Comparison of ENCODE assay signal across 19 cellular contexts in genomic region chr13:51015973-51016372, GRCh38.
DNase-seq lines count a peak whose midpoint lies in the region; ATAC-seq and TF ChIP-seq lines count a peak whose summit lies in the region.
"Had no signal": no experiment of that assay in that cellular context is flagged by ENCODE, and none has a peak within 500 bp of the region (broad histone marks: within the 10 kb centered on the region; RNA-seq: fewer than 3 reads in every experiment).

No MANE protein-coding gene starts in this region.

- H3K27ac ChIP-seq in CD8-positive, alpha-beta memory T cell (ENCODE audit: low read depth, low read length), result no peak overlapping the region
- H3K27ac ChIP-seq in colonic mucosa, result no peak overlapping the region
- H3K27ac ChIP-seq: C4-2B had no signal

- CTCF ChIA-PET in CD8-positive, alpha-beta memory T cell (lab: Charles Lee), result no interaction called here

- DNase-seq in NCI-H1436 (lab: John Stamatoyannopoulos, UW), result peak; percentile 7
- no peak for DNase-seq in NCI-H1436 treated with DMSO at 0.1 percent for 48 hours (lab: John Stamatoyannopoulos, UW)
- DNase-seq in NCI-H1105 (lab: John Stamatoyannopoulos, UW), result peak; percentile 15
- peak; percentile 28 for DNase-seq in NCI-H510A (lab: John Stamatoyannopoulos, UW)
- DNase-seq in epithelial cell of esophagus (ENCODE audit: low read depth), result peak; percentile 53
- DNase-seq in CD8-positive, alpha-beta memory T cell, result no peak
- DNase-seq in colonic mucosa, result no peak
- DNase-seq: KBM-7, NCI-H1092, NCI-H1930, NCI-H2171 treated with DMSO at 0.1 percent for 48 hours, NCI-H446 treated with DMSO at 0.1 percent for 48 hours, NCI-H82 had no signal

- peaks cover 0 to 15% (median 9%) of the 10 kb centered on the region in 5 donors for H3K9me3 Mint-ChIP-seq in CD8-positive, alpha-beta memory T cell

- no peak overlapping the region for H3K4me3 ChIP-seq in epithelial cell of esophagus (ENCODE audit: low read length)
- no peak overlapping the region for H3K4me3 ChIP-seq in CD8-positive, alpha-beta memory T cell (ENCODE audit: low read length)
- H3K4me3 ChIP-seq in colonic mucosa, result no peak overlapping the region
- H3K4me3 ChIP-seq: GM12878 had no signal

- no peaks in the 10 kb centered on the region for H3K36me3 ChIP-seq in CD8-positive, alpha-beta memory T cell (ENCODE audit: insufficient read depth, low read length)
- H3K36me3 ChIP-seq in colonic mucosa, result no peaks in the 10 kb centered on the region

- no peak for TF ChIP-seq CTCF in epithelial cell of esophagus (IDR thresholded peaks at IDR 0.05; ENCODE audit: insufficient read depth, low read depth, low read length, missing control alignments)
- no peak for TF ChIP-seq CTCF in colonic mucosa (IDR thresholded peaks at IDR 0.05)

- H3K9me3 ChIP-seq in CD8-positive, alpha-beta memory T cell (ENCODE audit: low read length), result no peaks in the 10 kb centered on the region
- H3K9me3 ChIP-seq in colonic mucosa, result no peaks in the 10 kb centered on the region

- no peaks in the 10 kb centered on the region for H3K4me1 Mint-ChIP-seq in CD8-positive, alpha-beta memory T cell

- H3K36me3 Mint-ChIP-seq in CD8-positive, alpha-beta memory T cell, result peaks cover 0 to 3% (median 0%) of the 10 kb centered on the region in 3 donors

- ATAC-seq in HG02884 (IDR thresholded peaks at IDR 0.05; ENCODE audit: unreplicated experiment), result no peak
- ATAC-seq: GM12878, Panc1, SK-N-SH treated with all-trans-retinoic acid at 6 μM for 48 hours had no signal

- no peak overlapping the region for H3K27ac Mint-ChIP-seq in CD8-positive, alpha-beta memory T cell
- H3K27ac Mint-ChIP-seq: T-helper 2 cell treated with Interferon-gamma antibody and Interleukin-4, amounts not matched to agents 5 μg/mL and 100 μg/mL, for 36 hours had no signal

- H3K27me3 ChIP-seq in CD8-positive, alpha-beta memory T cell (ENCODE audit: insufficient read depth, low read length, poor library complexity, severe bottlenecking), result no peaks in the 10 kb centered on the region
- H3K27me3 ChIP-seq in colonic mucosa, result no peaks in the 10 kb centered on the region

- no peak overlapping the region for H3K9ac ChIP-seq in colonic mucosa (ENCODE audit: low read depth in 2 of 2, low read length in 2 of 2)

- no peak overlapping the region for H3K4me3 Mint-ChIP-seq in CD8-positive, alpha-beta memory T cell
- H3K4me3 Mint-ChIP-seq: T-helper 2 cell treated with Interferon-gamma antibody and Interleukin-4, amounts not matched to agents 5 μg/mL and 100 μg/mL, for 36 hours had no signal

- peaks cover 1 to 10% of the 10 kb centered on the region in 2 donors for H3K27me3 Mint-ChIP-seq in CD8-positive, alpha-beta memory T cell

- no peaks in the 10 kb centered on the region for H3K4me1 ChIP-seq in CD8-positive, alpha-beta memory T cell (ENCODE audit: insufficient read depth, low read length)
- H3K4me1 ChIP-seq in colonic mucosa, result no peaks in the 10 kb centered on the region

- intact Hi-C loops in colonic mucosa (cut with DNase I), result no loop called here

- POLR2A ChIA-PET in CD8-positive, alpha-beta memory T cell (lab: Charles Lee), result no interaction called here

Comparison
In these comparisons a context has a peak if more than half of its experiments do, and no peak if none do; other contexts are left out.
1. DNase-seq: peak in NCI-H1436 (single experiment), NCI-H1105 (single experiment), NCI-H510A (single experiment) and epithelial cell of esophagus (single experiment); none in NCI-H1436 treated with DMSO at 0.1 percent for 48 hours (single experiment), CD8-positive, alpha-beta memory T cell (0 of 5) and colonic mucosa (single experiment).